ENCODE assay signal across 2 cellular contexts in the genomic region with DNA sequence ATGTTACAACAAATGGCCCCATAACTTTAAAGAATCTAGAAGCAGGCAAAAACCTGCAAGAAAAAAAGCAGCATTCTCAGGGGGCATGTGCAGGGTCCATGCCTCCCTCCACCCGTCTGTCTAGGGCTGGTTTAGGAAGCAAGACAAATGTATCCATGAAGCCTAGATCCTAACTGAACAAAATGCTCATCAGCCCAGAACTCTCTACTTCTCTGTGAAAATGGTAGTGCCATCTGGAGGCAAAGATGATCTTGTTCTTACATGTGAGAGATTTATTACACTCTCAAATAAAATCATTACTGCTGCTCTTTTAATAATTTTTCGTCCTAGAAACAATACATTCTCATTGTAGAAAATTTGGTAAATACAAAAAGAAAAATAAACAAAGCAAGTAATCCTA.
TF ChIP-seq lines count a peak whose summit lies in the region.

No MANE protein-coding gene starts in this region.

TF ChIP-seq in HCT116, 20 proteins besides CTCF, POLR2A, EP300 and RAD21:
- TF ChIP-seq POLR2AphosphoS5 (IDR thresholded peaks at IDR 0.05; ENCODE audit: low read depth, low read length) (no peak), CEBPB (IDR thresholded peaks at IDR 0.05; ENCODE audit: low read depth) (no peak), EZH2 (IDR thresholded peaks at IDR 0.05) (no peak)
- TF ChIP-seq, protein P1, sequence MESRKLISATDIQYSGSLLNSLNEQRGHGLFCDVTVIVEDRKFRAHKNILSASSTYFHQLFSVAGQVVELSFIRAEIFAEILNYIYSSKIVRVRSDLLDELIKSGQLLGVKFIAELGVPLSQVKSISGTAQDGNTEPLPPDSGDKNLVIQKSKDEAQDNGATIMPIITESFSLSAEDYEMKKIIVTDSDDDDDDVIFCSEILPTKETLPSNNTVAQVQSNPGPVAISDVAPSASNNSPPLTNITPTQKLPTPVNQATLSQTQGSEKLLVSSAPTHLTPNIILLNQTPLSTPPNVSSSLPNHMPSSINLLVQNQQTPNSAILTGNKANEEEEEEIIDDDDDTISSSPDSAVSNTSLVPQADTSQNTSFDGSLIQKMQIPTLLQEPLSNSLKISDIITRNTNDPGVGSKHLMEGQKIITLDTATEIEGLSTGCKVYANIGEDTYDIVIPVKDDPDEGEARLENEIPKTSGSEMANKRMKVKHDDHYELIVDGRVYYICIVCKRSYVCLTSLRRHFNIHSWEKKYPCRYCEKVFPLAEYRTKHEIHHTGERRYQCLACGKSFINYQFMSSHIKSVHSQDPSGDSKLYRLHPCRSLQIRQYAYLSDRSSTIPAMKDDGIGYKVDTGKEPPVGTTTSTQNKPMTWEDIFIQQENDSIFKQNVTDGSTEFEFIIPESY (IDR thresholded peaks at IDR 0.05; ENCODE audit: extremely low read depth, insufficient replicate concordance, low read length), result no peak
TF ChIP-seq in HCT116: peak in this region for 0.

TF ChIP-seq in endothelial cell of umbilical vein, 7 proteins besides CTCF, POLR2A, EP300 and RAD21:
- TF ChIP-seq FOS (IDR thresholded peaks at IDR 0.05; ENCODE audit: borderline replicate concordance, insufficient read depth, low read length), result no peak
- no peak for TF ChIP-seq JUN (IDR thresholded peaks at IDR 0.05; ENCODE audit: borderline replicate concordance, insufficient read depth, insufficient read length, low read depth)
- no peak for TF ChIP-seq MYC (IDR thresholded peaks at IDR 0.05; ENCODE audit: low read depth, low read length)
- no peak for TF ChIP-seq POLR2AphosphoS5 (IDR thresholded peaks at IDR 0.05; ENCODE audit: insufficient read depth, low read depth, low read length)
- TF ChIP-seq GATA2 (IDR thresholded peaks at IDR 0.05; ENCODE audit: insufficient read depth, insufficient read length, low read depth, low read length), result no peak
- no peak for TF ChIP-seq EZH2 (IDR thresholded peaks at IDR 0.05; ENCODE audit: borderline replicate concordance, low read depth, low read length, severe bottlenecking)
- TF ChIP-seq, protein P2, sequence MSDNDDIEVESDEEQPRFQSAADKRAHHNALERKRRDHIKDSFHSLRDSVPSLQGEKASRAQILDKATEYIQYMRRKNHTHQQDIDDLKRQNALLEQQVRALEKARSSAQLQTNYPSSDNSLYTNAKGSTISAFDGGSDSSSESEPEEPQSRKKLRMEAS (IDR thresholded peaks at IDR 0.05; ENCODE audit: insufficient read depth, insufficient read length), result no peak
